Comparison of ENCODE assay signal across 22 cellular contexts in genomic region chr2:181605889-181606837, GRCh38. TPM values are rescaled to one million over a fixed set of nuclear protein-coding genes. Genes with fewer than 3 reads are reported as not detected.
"Had no signal": no experiment of that assay in that cellular context is flagged by ENCODE, and none has a peak within 500 bp of the region (broad histone marks: within the 10 kb centered on the region; RNA-seq: fewer than 3 reads in every experiment).

No MANE protein-coding gene starts in this region.

- ATAC-seq: effector memory CD8-positive, alpha-beta T cell; gastrocnemius medialis; left lobe of liver; mucosa of descending colon; natural killer cell treated with Interleukin-12 subunit alpha and Interleukin-12 subunit beta and Interleukin-15 and Interleukin-18, amount 100 ng/mL, for 72 hours had no signal

- H3K9ac ChIP-seq: neural progenitor cell had no signal

- H3K36me3 ChIP-seq: esophagus muscularis mucosa, gastrocnemius medialis, neural progenitor cell, ovary, right atrium auricular region, stomach, thoracic aorta, transverse colon had no signal

- H3K9me3 ChIP-seq: gastrocnemius medialis, mucosa of descending colon, ovary, thoracic aorta, transverse colon had no signal

- H3K4me2 ChIP-seq: neural progenitor cell had no signal

- H3K27me3 ChIP-seq: esophagus muscularis mucosa, gastrocnemius medialis, neural progenitor cell, ovary, right atrium auricular region, stomach, transverse colon had no signal

- H2AFZ ChIP-seq: neural progenitor cell had no signal

- H3K4me1 ChIP-seq: esophagus muscularis mucosa, gastrocnemius medialis, neural progenitor cell, right atrium auricular region, stomach, transverse colon had no signal

- H3K27ac ChIP-seq: epithelial cell of prostate, esophagus muscularis mucosa, gastrocnemius medialis, neural progenitor cell, ovary, right atrium auricular region, stomach, thoracic aorta, transverse colon had no signal

- FAIRE-seq: small intestine had no signal

- H3K4me3 ChIP-seq: esophagus muscularis mucosa, gastrocnemius medialis, mucosa of descending colon, neural progenitor cell, ovary, right atrium auricular region, stomach, thoracic aorta, transverse colon had no signal

- DNase-seq: effector memory CD8-positive, alpha-beta T cell; gastrocnemius medialis; islet precursor cell; mammary epithelial cell; mucosa of descending colon; nucleus accumbens; ovary; small intestine; stimulated activated CD4-positive, alpha-beta T cell treated with anti-CD3 and anti-CD28 coated beads, Interleukin-12 subunit alpha, Interleukin-12 subunit beta, amount 100 ng/mL, for 4 hours; stimulated activated naive CD4-positive, alpha-beta T cell; stomach; substantia nigra; transverse colon had no signal

RNA-seq across cellular contexts. Expression of gene CERKL, which starts 50.7 kb away (rescaled TPM):
- total RNA-seq: left lobe of liver; lower leg skin; natural killer cell treated with Interleukin-12 subunit alpha and Interleukin-12 subunit beta and Interleukin-15 and Interleukin-18, amount 100 ng/mL, for 72 hours; posterior vena cava; right atrium auricular region; thoracic aorta had no signal
